ENCODE assay signal across 21 cellular contexts in the genomic region with DNA sequence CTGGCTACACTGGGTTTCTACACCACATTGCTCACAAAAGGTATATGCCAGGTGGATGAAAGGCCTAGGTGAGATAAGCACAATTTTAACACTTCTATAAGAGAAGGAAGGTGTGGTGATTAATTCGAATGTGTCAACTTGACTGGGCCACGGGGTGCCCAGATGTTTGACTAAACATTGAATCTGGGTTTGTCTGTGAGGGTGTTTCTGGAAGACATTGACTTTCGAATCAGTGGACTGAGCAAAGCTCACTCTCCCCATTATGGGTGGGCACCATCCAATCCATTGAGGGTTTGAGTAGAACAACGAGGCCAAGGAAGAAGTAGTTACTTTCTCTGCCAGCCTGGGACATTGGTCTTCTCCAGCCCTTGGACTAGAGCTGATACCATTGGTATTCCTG.
"Had no signal": no experiment of that assay in that cellular context is flagged by ENCODE, and none has a peak within 500 bp of the region (broad histone marks: within the 10 kb centered on the region; RNA-seq: fewer than 3 reads in every experiment).

No MANE protein-coding gene starts in this region.

- H3K27ac Mint-ChIP-seq: memory B cell, naive B cell, nephron had no signal

- H3K4me3 Mint-ChIP-seq: memory B cell, naive B cell, nephron had no signal

- FAIRE-seq: keratinocyte, small intestine, urothelium cell line had no signal

- H3K36me3 ChIP-seq: esophagus squamous epithelium, gastroesophageal sphincter, left ventricle myocardium inferior, lower lobe of right lung, prostate gland had no signal

- H3K27ac ChIP-seq: epithelial cell of prostate, esophagus squamous epithelium, gastroesophageal sphincter, left ventricle myocardium inferior, lower lobe of right lung, parathyroid adenoma, prostate gland had no signal

- H3K36me3 Mint-ChIP-seq: memory B cell had no signal

- ATAC-seq: gastroesophageal sphincter, left cardiac atrium, lower lobe of right lung had no signal

- H3K79me2 ChIP-seq: parathyroid adenoma had no signal

- H3K4me3 ChIP-seq: esophagus squamous epithelium, gastroesophageal sphincter, left ventricle myocardium inferior, lower lobe of right lung, prostate gland had no signal

- H3K4me1 Mint-ChIP-seq: memory B cell, nephron had no signal

- H3K9me3 ChIP-seq: prostate gland had no signal

- DNase-seq: effector memory CD4-positive, alpha-beta T cell; esophagus squamous epithelium; foreskin fibroblast; glutamatergic neuron; left cardiac atrium; left ventricle myocardium inferior; lower lobe of right lung; naive B cell; occipital lobe; small intestine; stimulated activated CD4-positive, alpha-beta T cell treated with anti-CD3 and anti-CD28 coated beads, Interleukin-12 subunit alpha, Interleukin-12 subunit beta, amount 100 ng/mL, for 4 hours; stimulated activated naive CD4-positive, alpha-beta T cell treated with Interleukin-2 at 50 U/mL for 16 hours; trophoblast cell had no signal

- H3K9ac ChIP-seq: parathyroid adenoma had no signal

- H3K4me1 ChIP-seq: esophagus squamous epithelium, gastroesophageal sphincter, left ventricle myocardium inferior, lower lobe of right lung, parathyroid adenoma, prostate gland had no signal

- H3K27me3 ChIP-seq: esophagus squamous epithelium, gastroesophageal sphincter had no signal

- H2AFZ ChIP-seq: parathyroid adenoma had no signal
